ENCODE assay signal across 1 cellular context in genomic region chr18:32019251-32019943, GRCh38.
A peak's percentile ranks its signal among the peaks of the same experiment; 100 is the strongest.
TF ChIP-seq lines count a peak whose summit lies in the region.

No MANE protein-coding gene starts in this region.

TF ChIP-seq in HepG2, 621 proteins besides CTCF, POLR2A, EP300 and RAD21 (continued from another document and continues in another):
- TF ChIP-seq ZXDC (CRISPR knock-in tag; IDR thresholded peaks at IDR 0.05) = no peak
- no peak for TF ChIP-seq ZNF782 (CRISPR knock-in tag; IDR thresholded peaks at IDR 0.05; ENCODE audit: borderline replicate concordance)
- TF ChIP-seq ZNF234 (CRISPR knock-in tag; conservative IDR thresholded peaks at IDR 0.05) = no peak
- no peak for TF ChIP-seq MAFK (conservative IDR thresholded peaks at IDR 0.05 in 1 of 2, IDR thresholded peaks at IDR 0.05 in 1 of 2; ENCODE audit: low read length in 2 of 2)
- TF ChIP-seq ZSCAN25 (CRISPR knock-in tag; IDR thresholded peaks at IDR 0.05) = no peak
- TF ChIP-seq CHCHD3 (CRISPR knock-in tag; IDR thresholded peaks at IDR 0.05) = no peak
- no peak for TF ChIP-seq ETV5 (CRISPR knock-in tag; IDR thresholded peaks at IDR 0.05; ENCODE audit: borderline replicate concordance)
- peak; percentile 19 for TF ChIP-seq ZNF512B (CRISPR knock-in tag; IDR thresholded peaks at IDR 0.05; ENCODE audit: borderline replicate concordance)
- TF ChIP-seq REL (CRISPR knock-in tag; conservative IDR thresholded peaks at IDR 0.05) = no peak
- no peak for TF ChIP-seq KLF11 (CRISPR knock-in tag; IDR thresholded peaks at IDR 0.05)
- no peak for TF ChIP-seq GTF2F1 (IDR thresholded peaks at IDR 0.05; ENCODE audit: low read length)
- peak; percentile 41; the same call in 1 of the 2 replicates for TF ChIP-seq ZNF670 (CRISPR knock-in tag; IDR thresholded peaks at IDR 0.05; ENCODE audit: borderline replicate concordance)
- no peak for TF ChIP-seq REPIN1 (CRISPR knock-in tag; IDR thresholded peaks at IDR 0.05; ENCODE audit: borderline replicate concordance, low read depth)
- TF ChIP-seq ZNF12 (CRISPR knock-in tag; IDR thresholded peaks at IDR 0.05) = no peak
- TF ChIP-seq STAT5B (CRISPR knock-in tag; IDR thresholded peaks at IDR 0.05) = no peak
- peak; percentile 76 for TF ChIP-seq SALL1 (CRISPR knock-in tag; IDR thresholded peaks at IDR 0.05)
- peak; percentile 15; the same call in 1 of the 2 replicates for TF ChIP-seq CBX5 (CRISPR knock-in tag; IDR thresholded peaks at IDR 0.05; ENCODE audit: borderline replicate concordance)
- no peak for TF ChIP-seq ETV6 (CRISPR knock-in tag; conservative IDR thresholded peaks at IDR 0.05)
- TF ChIP-seq PBX2 (CRISPR knock-in tag; IDR thresholded peaks at IDR 0.05) = no peak
- no peak for TF ChIP-seq DDIT3 (CRISPR knock-in tag; IDR thresholded peaks at IDR 0.05)
- TF ChIP-seq HNF1B (CRISPR knock-in tag; IDR thresholded peaks at IDR 0.05) = no peak
- TF ChIP-seq DPF2 (CRISPR knock-in tag; IDR thresholded peaks at IDR 0.05; ENCODE audit: borderline replicate concordance, low read depth) = no peak; the same call in 1 of the 2 replicates
- no peak for TF ChIP-seq THAP7 (CRISPR knock-in tag; IDR thresholded peaks at IDR 0.05)
- no peak for TF ChIP-seq NR2F2 (IDR thresholded peaks at IDR 0.05; ENCODE audit: borderline replicate concordance, low read depth)
- TF ChIP-seq KDM3A (CRISPR knock-in tag; IDR thresholded peaks at IDR 0.05; ENCODE audit: low read depth) = no peak
- TF ChIP-seq PTBP1 (IDR thresholded peaks at IDR 0.05; ENCODE audit: low read depth, low read length, poor library complexity, severe bottlenecking) = no peak
- no peak for TF ChIP-seq MAF1 (CRISPR knock-in tag; IDR thresholded peaks at IDR 0.05; ENCODE audit: borderline replicate concordance)
- no peak for TF ChIP-seq CBX2 (IDR thresholded peaks at IDR 0.05; ENCODE audit: low read depth, low read length)
- TF ChIP-seq CBX2 (CRISPR knock-in tag; IDR thresholded peaks at IDR 0.05; ENCODE audit: low read depth) = no peak
- no peak; the same call in 1 of the 2 replicates for TF ChIP-seq ZSCAN30 (CRISPR knock-in tag; IDR thresholded peaks at IDR 0.05)
- TF ChIP-seq TFDP2 (CRISPR knock-in tag; IDR thresholded peaks at IDR 0.05) = peak; percentile 40; the same call in 1 of the 2 replicates
- no peak for TF ChIP-seq ZNF563 (CRISPR knock-in tag; IDR thresholded peaks at IDR 0.05)
- TF ChIP-seq NONO (IDR thresholded peaks at IDR 0.05) = no peak
- no peak for TF ChIP-seq NONO (CRISPR knock-in tag; conservative IDR thresholded peaks at IDR 0.05)
- no peak for TF ChIP-seq GABPA (IDR thresholded peaks at IDR 0.05; ENCODE audit: low read depth, low read length)
- TF ChIP-seq GABPA (CRISPR knock-in tag; IDR thresholded peaks at IDR 0.05; ENCODE audit: low read depth) = no peak
- no peak for TF ChIP-seq ZNF335 (CRISPR knock-in tag; IDR thresholded peaks at IDR 0.05)
- TF ChIP-seq CENPX (CRISPR knock-in tag; IDR thresholded peaks at IDR 0.05) = no peak
- no peak for TF ChIP-seq KLF13 (CRISPR knock-in tag; IDR thresholded peaks at IDR 0.05)
- TF ChIP-seq ZNF274 (CRISPR knock-in tag; IDR thresholded peaks at IDR 0.05) = no peak
- no peak for TF ChIP-seq GATA4 (IDR thresholded peaks at IDR 0.05; ENCODE audit: borderline replicate concordance, low read depth)
- TF ChIP-seq ZNF616 (CRISPR knock-in tag; IDR thresholded peaks at IDR 0.05; ENCODE audit: low read depth) = no peak
- peak; percentile 47; the same call in 1 of the 2 replicates for TF ChIP-seq ZNF253 (CRISPR knock-in tag; IDR thresholded peaks at IDR 0.05; ENCODE audit: borderline replicate concordance)
- TF ChIP-seq ZNF557 (CRISPR knock-in tag; IDR thresholded peaks at IDR 0.05) = peak; percentile 72; the same call in 1 of the 2 replicates
- TF ChIP-seq FOSL2 (CRISPR knock-in tag; IDR thresholded peaks at IDR 0.05) = peak; percentile 66; the same call in 1 of the 2 replicates
- no peak for TF ChIP-seq KAT2B (IDR thresholded peaks at IDR 0.05; ENCODE audit: borderline replicate concordance, low read depth, low read length)
- TF ChIP-seq SNRNP70 (IDR thresholded peaks at IDR 0.05; ENCODE audit: low read depth, low read length) = no peak
- no peak; the same call in 1 of the 2 replicates for TF ChIP-seq ZBTB7A (CRISPR knock-in tag; IDR thresholded peaks at IDR 0.05)
- no peak for TF ChIP-seq TFE3 (CRISPR knock-in tag; IDR thresholded peaks at IDR 0.05)
- TF ChIP-seq AHDC1 (CRISPR knock-in tag; IDR thresholded peaks at IDR 0.05; ENCODE audit: borderline replicate concordance) = 0 out of 2 replicates have a peak, but pooled peaks have one; percentile 24
- no peak for TF ChIP-seq SP1 (IDR thresholded peaks at IDR 0.05)
- no peak for TF ChIP-seq SP1 (CRISPR knock-in tag; IDR thresholded peaks at IDR 0.05)
- no peak for TF ChIP-seq CBFB (CRISPR knock-in tag; IDR thresholded peaks at IDR 0.05)
